Comparison of ENCODE assay signal across 10 cellular contexts in genomic region chr10:67835541-67836394, GRCh38. TPM values are rescaled to one million over a fixed set of nuclear protein-coding genes. Genes with fewer than 3 reads are reported as not detected.
DNase-seq lines count a peak whose midpoint lies in the region; ATAC-seq, FAIRE-seq and TF ChIP-seq lines count a peak whose summit lies in the region.
"Not testable (repeated sequence)": the region's sequence is repeated elsewhere in the genome, so short reads cannot be mapped to it uniquely, and the experiment has no call there.
"Had no signal": no experiment of that assay in that cellular context is flagged by ENCODE, and none has a peak within 500 bp of the region (broad histone marks: within the 10 kb centered on the region; RNA-seq: fewer than 3 reads in every experiment).

No MANE protein-coding gene starts in this region.

- H3K4me3 Mint-ChIP-seq in activated CD8-positive, alpha-beta memory T cell treated with anti-CD3 and anti-CD28 coated beads, Interleukin-2, amount 10 ng/mL, durations not matched to agents 7 days and 5 days = peak overlapping the region; percentile 65
- peak overlapping the region; percentile 64 for H3K4me3 Mint-ChIP-seq in MCF 10A (ENCODE audit: unreplicated experiment)

- not testable (repeated sequence) for H3K9me3 ChIP-seq in BE2C; HEK293 (ENCODE audit: control insufficient read depth, insufficient read depth, low read depth, low read length); SK-N-MC (ENCODE audit: low read depth, low read length); parathyroid adenoma (ENCODE audit: control insufficient read depth, low read length)

- H3K27ac Mint-ChIP-seq in activated CD8-positive, alpha-beta memory T cell treated with anti-CD3 and anti-CD28 coated beads, Interleukin-2, amount 10 ng/mL, durations not matched to agents 7 days and 5 days = peak overlapping the region; percentile 58
- not testable (repeated sequence) for H3K27ac Mint-ChIP-seq in MCF 10A (ENCODE audit: low read depth, unreplicated experiment)

- H2AFZ ChIP-seq in parathyroid adenoma = peak overlapping the region; percentile 56

- peaks cover 20% of the 10 kb centered on the region for H3K4me1 Mint-ChIP-seq in activated CD8-positive, alpha-beta memory T cell treated with anti-CD3 and anti-CD28 coated beads, Interleukin-2, amount 10 ng/mL, durations not matched to agents 7 days and 5 days
- H3K4me1 Mint-ChIP-seq in MCF 10A (ENCODE audit: insufficient read depth, unreplicated experiment) = not testable (repeated sequence)

- H3K4me1 ChIP-seq in BE2C = peaks cover 16% of the 10 kb centered on the region
- H3K4me1 ChIP-seq in HEK293 (ENCODE audit: control insufficient read depth, insufficient read depth, low read length); parathyroid adenoma: not testable (repeated sequence)

- CTCF ChIA-PET in HEK293 (lab: Yijun Ruan, JAX) = interaction anchor here (0.6 to 1.2 kb wide), 9 partner anchors 19 to 1055 kb away, joined by 3 to 4 read pairs (median 3); no protein-coding TSS in a partner anchor
- CTCF ChIA-PET in activated CD8-positive, alpha-beta memory T cell treated with anti-CD3 and anti-CD28 coated beads, Interleukin-2, amount 10 ng/mL, durations not matched to agents 7 days and 5 days (lab: Charles Lee) = interaction anchor here (2.0 to 2.6 kb wide), 2 partner anchors 19 to 47 kb away, joined by 4 to 9 read pairs; no protein-coding TSS in a partner anchor
- CTCF ChIA-PET in MCF 10A (lab: Yijun Ruan, JAX) = interaction anchor here (0.6 kb wide), 1 partner anchor 50 kb away, joined by 3 read pairs; no protein-coding TSS in a partner anchor

- H3K4me2 ChIP-seq in parathyroid adenoma (ENCODE audit: low read length) = not testable (repeated sequence)

- H3K79me2 ChIP-seq in parathyroid adenoma = not testable (repeated sequence)

- POLR2A ChIA-PET in HEK293 (lab: Yijun Ruan, JAX) = not testable (repeated sequence)
- POLR2A ChIA-PET in MCF 10A (lab: Yijun Ruan, JAX) = interaction anchor here (0.6 to 3.0 kb wide), 2 partner anchors 14 kb away, joined by 3 to 23 read pairs; no protein-coding TSS in a partner anchor

- peak overlapping the region; percentile 74 for H3K9ac ChIP-seq in SK-N-MC (ENCODE audit: insufficient read length)
- H3K9ac ChIP-seq in parathyroid adenoma = not testable (repeated sequence)

- H3K36me3 Mint-ChIP-seq in activated CD8-positive, alpha-beta memory T cell treated with anti-CD3 and anti-CD28 coated beads, Interleukin-2, amount 10 ng/mL, durations not matched to agents 7 days and 5 days = not testable (repeated sequence)
- peaks cover 11% of the 10 kb centered on the region for H3K36me3 Mint-ChIP-seq in MCF 10A (ENCODE audit: insufficient read depth, unreplicated experiment)

- not testable (repeated sequence) for TF ChIP-seq CTCF in BE2C (IDR thresholded peaks at IDR 0.05; ENCODE audit: low read depth, low read length); HEK293 (tag by site-specific recombination; IDR thresholded peaks at IDR 0.05); MCF 10A (IDR thresholded peaks at IDR 0.05; ENCODE audit: unreplicated experiment); parathyroid adenoma (IDR thresholded peaks at IDR 0.05)

- not testable (repeated sequence) for H3K27me3 Mint-ChIP-seq in activated CD8-positive, alpha-beta memory T cell treated with anti-CD3 and anti-CD28 coated beads, Interleukin-2, amount 10 ng/mL, durations not matched to agents 7 days and 5 days; MCF 10A (ENCODE audit: insufficient read depth, unreplicated experiment)

- not testable (repeated sequence) for BruUV-seq in MCF 10A (replicated peaks; lab: Mats Ljungman, UMichigan)

- H3K36me3 ChIP-seq in BE2C; HEK293 (ENCODE audit: control insufficient read depth in 2 of 2, insufficient read depth in 1 of 2, low read length in 2 of 2); SK-N-MC (ENCODE audit: insufficient read depth, low read length); parathyroid adenoma (ENCODE audit: control insufficient read depth, insufficient read depth, low read length): not testable (repeated sequence)

- ATAC-seq in activated CD8-positive, alpha-beta memory T cell treated with anti-CD3 and anti-CD28 coated beads, Interleukin-2, amount 10 ng/mL, durations not matched to agents 7 days and 5 days = not testable (repeated sequence)

- H3K4me3 ChIP-seq in BE2C (ENCODE audit: low read depth, low read length) (peak overlapping the region; percentile 83), SK-N-MC (peak overlapping the region; percentile 74)
- not testable (repeated sequence) for H3K4me3 ChIP-seq in HEK293 (ENCODE audit: low read depth, low read length); parathyroid adenoma (ENCODE audit: low read depth, low read length)

- intact Hi-C loops in MCF 10A (cut with micrococcal nuclease) = loop anchor here (2.0 kb wide), 1 partner anchor 45 kb away; no protein-coding TSS in a partner anchor

- not testable (repeated sequence) for H3K27me3 ChIP-seq in BE2C; parathyroid adenoma (ENCODE audit: control insufficient read depth, insufficient read depth, low read length)

- H3K9me3 Mint-ChIP-seq in activated CD8-positive, alpha-beta memory T cell treated with anti-CD3 and anti-CD28 coated beads, Interleukin-2, amount 10 ng/mL, durations not matched to agents 7 days and 5 days (ENCODE audit: low read depth); MCF 10A (ENCODE audit: unreplicated experiment): not testable (repeated sequence)

- DNase-seq in BE2C = peak; percentile 43
- peak; percentile 19 to 26 for DNase-seq in NCI-H524 (lab: John Stamatoyannopoulos, UW)
- DNase-seq in SK-N-MC (ENCODE audit: low read depth, low spot score); activated CD8-positive, alpha-beta memory T cell treated with anti-CD3 and anti-CD28 coated beads, Interleukin-2, amount 10 ng/mL, durations not matched to agents 7 days and 5 days; MCF 10A (ENCODE audit: unreplicated experiment): not testable (repeated sequence)

- FAIRE-seq in islet of Langerhans (lab: Jason Lieb, UNC) = peak; percentile 79

- not testable (repeated sequence) for H3K27ac ChIP-seq in HEK293 (ENCODE audit: extremely low read depth, low read depth, low read length); parathyroid adenoma
- 0 out of 2 replicates have a peak overlapping the region, but pooled peaks have one; percentile 3 for H3K27ac ChIP-seq in SK-N-MC

TF ChIP-seq in HEK293, 187 proteins besides CTCF, POLR2A, EP300 and RAD21 (continues in another document):
- TF ChIP-seq ZBTB17 (tag by site-specific recombination; IDR thresholded peaks at IDR 0.05) (peak; percentile 48; the same call in 1 of the 2 replicates), ZNF394 (tag by site-specific recombination; IDR thresholded peaks at IDR 0.05; ENCODE audit: borderline replicate concordance) (peak; percentile 49; the same call in 1 of the 2 replicates), ZNF600 (tag by site-specific recombination; IDR thresholded peaks at IDR 0.05) (peak; percentile 68), ZBTB11 (tag by site-specific recombination; conservative IDR thresholded peaks at IDR 0.05; ENCODE audit: low read depth) (peak; percentile 36; the same call in 1 of the 2 replicates)

RNA-seq across cellular contexts. Expression of gene DNAJC12, which starts 2.2 kb away (rescaled TPM):
- 33.6 TPM for polyA plus RNA-seq in BE2C (2012; ENCODE audit: insufficient read depth, insufficient read length, low read depth)
- 10 to 100 TPM in 1 of 2 experiments, 1 to 10 TPM in 1; 8.8 to 40.8 TPM for total RNA-seq in activated CD8-positive, alpha-beta memory T cell treated with anti-CD3 and anti-CD28 coated beads, Interleukin-2, amount 10 ng/mL, durations not matched to agents 7 days and 5 days
- 9.5 and 13.8 TPM in 2 replicates for total RNA-seq in MCF 10A (2022)
- total RNA-seq: bronchial epithelial cell; CD4-positive, alpha-beta memory T cell had no signal

RNA-seq across cellular contexts. Expression of gene SIRT1, which starts 48.7 kb away (rescaled TPM):
- polyA plus RNA-seq in BE2C (2012; ENCODE audit: insufficient read depth, insufficient read length, low read depth) = 18.1 TPM
- total RNA-seq in activated CD8-positive, alpha-beta memory T cell treated with anti-CD3 and anti-CD28 coated beads, Interleukin-2, amount 10 ng/mL, durations not matched to agents 7 days and 5 days = 10 to 100 TPM; 20.7 to 23.4 TPM
- total RNA-seq in MCF 10A (2022) = 17.9 and 23.2 TPM in 2 replicates
